1 cellular context compared by ENCODE assay signal in the genomic region with DNA sequence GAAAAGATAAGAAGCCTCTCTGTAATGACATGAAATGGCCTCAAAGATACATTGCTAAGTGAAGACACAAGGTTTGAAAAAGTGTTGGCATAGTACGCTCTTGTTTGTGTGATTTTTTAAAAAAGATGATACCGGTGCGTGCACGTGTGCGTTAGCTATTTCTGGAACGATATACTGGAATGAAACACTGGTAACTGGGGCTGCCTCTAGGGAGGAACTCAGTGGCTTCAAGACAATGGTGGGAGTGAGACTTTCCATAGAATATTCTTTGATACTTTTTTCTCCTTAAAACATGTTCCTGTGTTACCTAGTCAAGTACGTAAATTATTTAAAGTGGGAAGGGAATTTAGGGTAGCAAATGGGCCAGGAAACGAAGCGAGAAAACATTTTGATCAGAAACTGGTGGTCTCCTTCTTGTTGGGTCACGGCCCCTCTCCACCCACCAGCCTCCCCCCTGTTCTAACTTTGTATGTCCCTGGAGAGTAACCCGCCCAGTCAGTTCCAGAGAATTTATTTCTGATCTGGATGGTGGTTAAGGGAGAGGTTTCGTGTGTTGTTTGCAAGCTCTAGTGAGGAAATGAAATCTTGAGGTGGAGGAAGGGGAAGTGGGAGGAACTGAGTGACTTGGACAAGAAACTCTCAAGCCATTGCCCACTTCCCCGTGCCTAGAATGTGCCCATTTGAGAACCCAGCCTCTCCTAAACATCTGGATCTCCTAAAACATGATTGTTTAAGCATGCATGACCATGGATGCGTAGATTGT.
TF ChIP-seq lines count a peak whose summit lies in the region.

No MANE protein-coding gene starts in this region.

TF ChIP-seq in H1, 55 proteins besides CTCF, POLR2A, EP300 and RAD21:
- TF ChIP-seq CBX5 (IDR thresholded peaks at IDR 0.05; ENCODE audit: low read depth, low read length) (no peak), GABPA (IDR thresholded peaks at IDR 0.05; ENCODE audit: borderline replicate concordance, insufficient read depth, low read length) (no peak), CHD2 (IDR thresholded peaks at IDR 0.05; ENCODE audit: low read length) (no peak), ZNF274 (IDR thresholded peaks at IDR 0.05; ENCODE audit: borderline replicate concordance, extremely low read depth, low read length) (no peak), NANOG (IDR thresholded peaks at IDR 0.05; ENCODE audit: insufficient read depth, low read depth, low read length, poor library complexity, severe bottlenecking) (no peak), TCF12 (IDR thresholded peaks at IDR 0.05; ENCODE audit: low read depth, low read length) (no peak), KDM1A (IDR thresholded peaks at IDR 0.05; ENCODE audit: borderline replicate concordance, low read length) (no peak), JUND (IDR thresholded peaks at IDR 0.05; ENCODE audit: low read length) (no peak), KDM4A (IDR thresholded peaks at IDR 0.05; ENCODE audit: low read depth, low read length, severe bottlenecking) (no peak), CBX8 (IDR thresholded peaks at IDR 0.05; ENCODE audit: borderline replicate concordance, low read depth, low read length) (no peak), TBP (IDR thresholded peaks at IDR 0.05; ENCODE audit: low read depth, low read length) (no peak)
- TF ChIP-seq, protein P1, sequence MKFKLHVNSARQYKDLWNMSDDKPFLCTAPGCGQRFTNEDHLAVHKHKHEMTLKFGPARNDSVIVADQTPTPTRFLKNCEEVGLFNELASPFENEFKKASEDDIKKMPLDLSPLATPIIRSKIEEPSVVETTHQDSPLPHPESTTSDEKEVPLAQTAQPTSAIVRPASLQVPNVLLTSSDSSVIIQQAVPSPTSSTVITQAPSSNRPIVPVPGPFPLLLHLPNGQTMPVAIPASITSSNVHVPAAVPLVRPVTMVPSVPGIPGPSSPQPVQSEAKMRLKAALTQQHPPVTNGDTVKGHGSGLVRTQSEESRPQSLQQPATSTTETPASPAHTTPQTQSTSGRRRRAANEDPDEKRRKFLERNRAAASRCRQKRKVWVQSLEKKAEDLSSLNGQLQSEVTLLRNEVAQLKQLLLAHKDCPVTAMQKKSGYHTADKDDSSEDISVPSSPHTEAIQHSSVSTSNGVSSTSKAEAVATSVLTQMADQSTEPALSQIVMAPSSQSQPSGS (IDR thresholded peaks at IDR 0.05; ENCODE audit: low read length) = no peak
